19 cellular contexts compared by ENCODE assay signal in genomic region chr3:58667704-58668103, GRCh38. TPM values are rescaled to one million over a fixed set of nuclear protein-coding genes. Genes with fewer than 3 reads are reported as not detected.
"Had no signal": no experiment of that assay in that cellular context is flagged by ENCODE, and none has a peak within 500 bp of the region (broad histone marks: within the 10 kb centered on the region; RNA-seq: fewer than 3 reads in every experiment).

No MANE protein-coding gene starts in this region.

- H3K9me3 ChIP-seq: thoracic aorta had no signal

- H3K27ac ChIP-seq: cardiac muscle cell, esophagus muscularis mucosa, SK-N-MC, thoracic aorta had no signal

- DNase-seq: activated CD4-positive, CD25-positive, alpha-beta regulatory T cell treated with anti-CD3 and anti-CD28 coated beads, Interleukin-2, amount 50 U/mL, for 72 hours; activated naive CD4-positive, alpha-beta T cell treated with anti-CD3 and anti-CD28 coated beads, Interleukin-2, amount 10 ng/mL, durations not matched to agents 7 days and 5 days; effector CD4-positive, alpha-beta T cell; hypothalamus; left ventricle myocardium superior; mesendoderm; right cardiac atrium; stimulated activated naive CD8-positive, alpha-beta T cell treated with anti-CD3 and anti-CD28 coated beads, Interleukin-15, amount 100 ng/mL, for 72 hours; T-cell; T-helper 9 cell had no signal

- H3K36me3 Mint-ChIP-seq: activated naive CD4-positive, alpha-beta T cell treated with anti-CD3 and anti-CD28 coated beads, Interleukin-2, amount 10 ng/mL, durations not matched to agents 7 days and 5 days; T-cell had no signal

- H3K4me1 Mint-ChIP-seq: activated naive CD4-positive, alpha-beta T cell treated with anti-CD3 and anti-CD28 coated beads, Interleukin-2, amount 10 ng/mL, durations not matched to agents 7 days and 5 days; stimulated activated naive CD8-positive, alpha-beta T cell treated with anti-CD3 and anti-CD28 coated beads, Interleukin-15, amount 100 ng/mL, for 72 hours; T-cell had no signal

- H3K27ac Mint-ChIP-seq: activated naive CD4-positive, alpha-beta T cell treated with anti-CD3 and anti-CD28 coated beads, Interleukin-2, amount 10 ng/mL, durations not matched to agents 7 days and 5 days; activated T-helper 2 cell treated with anti-CD3 and anti-CD28 coated beads, Interferon-gamma antibody, Interleukin-2, Interleukin-4, amounts not matched to agents 10 μg/mL and 5 μg/mL and 100 μg/mL, durations not matched to agents 14 hours and 24 hours and 36 hours; stimulated activated naive CD8-positive, alpha-beta T cell treated with anti-CD3 and anti-CD28 coated beads, Interleukin-15, amount 100 ng/mL, for 72 hours; T-cell had no signal

- H3K9me3 Mint-ChIP-seq: activated naive CD4-positive, alpha-beta T cell treated with anti-CD3 and anti-CD28 coated beads, Interleukin-2, amount 10 ng/mL, durations not matched to agents 7 days and 5 days; activated T-helper 2 cell treated with anti-CD3 and anti-CD28 coated beads, Interferon-gamma antibody, Interleukin-2, Interleukin-4, amounts not matched to agents 10 μg/mL and 5 μg/mL and 100 μg/mL, durations not matched to agents 14 hours and 24 hours and 36 hours; stimulated activated naive CD8-positive, alpha-beta T cell treated with anti-CD3 and anti-CD28 coated beads, Interleukin-15, amount 100 ng/mL, for 72 hours; T-cell had no signal

- H3K36me3 ChIP-seq: cardiac muscle cell, esophagus muscularis mucosa, thoracic aorta had no signal

- ATAC-seq: stimulated activated naive CD8-positive, alpha-beta T cell treated with anti-CD3 and anti-CD28 coated beads, Interleukin-15, amount 100 ng/mL, for 72 hours; T-cell had no signal

- H3K27me3 Mint-ChIP-seq: activated naive CD4-positive, alpha-beta T cell treated with anti-CD3 and anti-CD28 coated beads, Interleukin-2, amount 10 ng/mL, durations not matched to agents 7 days and 5 days had no signal

- H3K4me3 ChIP-seq: cardiac muscle cell, esophagus muscularis mucosa, SK-N-MC, skin epidermis, thoracic aorta had no signal

- H3K4me3 Mint-ChIP-seq: activated naive CD4-positive, alpha-beta T cell treated with anti-CD3 and anti-CD28 coated beads, Interleukin-2, amount 10 ng/mL, durations not matched to agents 7 days and 5 days; stimulated activated naive CD8-positive, alpha-beta T cell treated with anti-CD3 and anti-CD28 coated beads, Interleukin-15, amount 100 ng/mL, for 72 hours; T-cell had no signal

RNA-seq across cellular contexts. Expression of gene FAM3D, which starts 1.1 kb away (rescaled TPM):
- total RNA-seq: activated CD8-positive, alpha-beta memory T cell treated with anti-CD3 and anti-CD28 coated beads for 36 hours; activated T-helper 2 cell treated with anti-CD3 and anti-CD28 coated beads, Interferon-gamma antibody, Interleukin-2, Interleukin-4, amounts not matched to agents 10 μg/mL and 5 μg/mL and 100 μg/mL, durations not matched to agents 14 hours and 24 hours and 36 hours; esophagus muscularis mucosa; kidney epithelial cell; left ventricle myocardium superior; myocyte; thoracic aorta had no signal
